In genomic region chr4:1533501-1534064, GRCh38 we compare ENCODE assay signal across 1 cellular context.
TF ChIP-seq lines count a peak whose summit lies in the region.

No MANE protein-coding gene starts in this region.

TF ChIP-seq in HEK293, 187 proteins besides CTCF, POLR2A, EP300 and RAD21 (continued from another document):
- no peak for TF ChIP-seq ZBTB26 (tag by site-specific recombination; optimal IDR thresholded peaks at IDR 0.05)
- TF ChIP-seq IKZF3 (tag by site-specific recombination; IDR thresholded peaks at IDR 0.05) = peak; percentile 85
- no peak for TF ChIP-seq ZNF37A (tag by site-specific recombination; IDR thresholded peaks at IDR 0.05)
- no peak for TF ChIP-seq YY1 (tag by site-specific recombination; IDR thresholded peaks at IDR 0.05)
- TF ChIP-seq ZNF354C (tag by site-specific recombination; IDR thresholded peaks at IDR 0.05; ENCODE audit: borderline replicate concordance, low read depth) = no peak
- TF ChIP-seq SP7 (tag by site-specific recombination; IDR thresholded peaks at IDR 0.05) = peak; percentile 94
- no peak for TF ChIP-seq ZNF266 (tag by site-specific recombination; IDR thresholded peaks at IDR 0.05; ENCODE audit: low read depth)
- TF ChIP-seq ZSCAN30 (tag by site-specific recombination; IDR thresholded peaks at IDR 0.05) = peak; percentile 94
- no peak for TF ChIP-seq ZNF660 (tag by site-specific recombination; IDR thresholded peaks at IDR 0.05)
- no peak for TF ChIP-seq ZNF837 (tag by site-specific recombination; IDR thresholded peaks at IDR 0.05)
- TF ChIP-seq ZNF677 (tag by site-specific recombination; IDR thresholded peaks at IDR 0.05) = no peak
- TF ChIP-seq ZFP69B (tag by site-specific recombination; IDR thresholded peaks at IDR 0.05) = no peak
- TF ChIP-seq ZNF221 (tag by site-specific recombination; IDR thresholded peaks at IDR 0.05; ENCODE audit: borderline replicate concordance) = no peak
- no peak for TF ChIP-seq ZBTB1 (tag by site-specific recombination; IDR thresholded peaks at IDR 0.05)
- no peak for TF ChIP-seq ZNF214 (tag by site-specific recombination; IDR thresholded peaks at IDR 0.05; ENCODE audit: borderline replicate concordance)
- TF ChIP-seq ZNF398 (tag by site-specific recombination; IDR thresholded peaks at IDR 0.05) = no peak
- no peak for TF ChIP-seq ZNF514 (tag by site-specific recombination; IDR thresholded peaks at IDR 0.05)
- TF ChIP-seq ZNF785 (tag by site-specific recombination; IDR thresholded peaks at IDR 0.05) = no peak
- peak; percentile 14; the same call in 1 of the 2 replicates for TF ChIP-seq SP2 (tag by site-specific recombination; IDR thresholded peaks at IDR 0.05)
- TF ChIP-seq ZNF366 (tag by site-specific recombination; conservative IDR thresholded peaks at IDR 0.05) = 0 out of 2 replicates have a peak, but pooled peaks have one; percentile 33
- TF ChIP-seq GLIS2 (tag by site-specific recombination; IDR thresholded peaks at IDR 0.05) = no peak
- no peak for TF ChIP-seq ZNF169 (tag by site-specific recombination; IDR thresholded peaks at IDR 0.05)
- TF ChIP-seq ZNF350 (tag by site-specific recombination; IDR thresholded peaks at IDR 0.05) = no peak
- no peak for TF ChIP-seq ZNF544 (tag by site-specific recombination; IDR thresholded peaks at IDR 0.05)
- TF ChIP-seq ZNF2 (tag by site-specific recombination; IDR thresholded peaks at IDR 0.05) = no peak
- TF ChIP-seq ZFP3 (tag by site-specific recombination; IDR thresholded peaks at IDR 0.05; ENCODE audit: low read depth) = no peak
- no peak for TF ChIP-seq ZNF114 (tag by site-specific recombination; IDR thresholded peaks at IDR 0.05)
- TF ChIP-seq ZNF747 (tag by site-specific recombination; IDR thresholded peaks at IDR 0.05) = no peak
- no peak for TF ChIP-seq ZNF701 (tag by site-specific recombination; IDR thresholded peaks at IDR 0.05)
- no peak for TF ChIP-seq ZNF416 (tag by site-specific recombination; IDR thresholded peaks at IDR 0.05)
- TF ChIP-seq ZFP37 (tag by site-specific recombination; IDR thresholded peaks at IDR 0.05) = no peak
- TF ChIP-seq BCL11A (tag by site-specific recombination; IDR thresholded peaks at IDR 0.05; ENCODE audit: low read depth) = no peak
- no peak for TF ChIP-seq ZBTB11 (tag by site-specific recombination; conservative IDR thresholded peaks at IDR 0.05; ENCODE audit: low read depth)
- TF ChIP-seq ZNF175 (tag by site-specific recombination; IDR thresholded peaks at IDR 0.05) = no peak
- TF ChIP-seq ZEB2 (tag by site-specific recombination; IDR thresholded peaks at IDR 0.05) = no peak
- peak; percentile 70 for TF ChIP-seq ZBTB8A (tag by site-specific recombination; IDR thresholded peaks at IDR 0.05)
- TF ChIP-seq ZNF426 (tag by site-specific recombination; IDR thresholded peaks at IDR 0.05) = no peak
- no peak for TF ChIP-seq MZF1 (tag by site-specific recombination; IDR thresholded peaks at IDR 0.05; ENCODE audit: borderline replicate concordance)
- no peak for TF ChIP-seq ZNF19 (tag by site-specific recombination; IDR thresholded peaks at IDR 0.05; ENCODE audit: low read depth)
- TF ChIP-seq ZNF654 (tag by site-specific recombination; IDR thresholded peaks at IDR 0.05; ENCODE audit: low read depth) = no peak
- TF ChIP-seq ZNF174 (tag by site-specific recombination; IDR thresholded peaks at IDR 0.05) = no peak
- peak; percentile 31; the same call in 1 of the 2 replicates for TF ChIP-seq ZNF18 (tag by site-specific recombination; IDR thresholded peaks at IDR 0.05)
TF ChIP-seq in HEK293: peak in this region for 29.
